ENCODE assay signal across 22 cellular contexts in the genomic region with DNA sequence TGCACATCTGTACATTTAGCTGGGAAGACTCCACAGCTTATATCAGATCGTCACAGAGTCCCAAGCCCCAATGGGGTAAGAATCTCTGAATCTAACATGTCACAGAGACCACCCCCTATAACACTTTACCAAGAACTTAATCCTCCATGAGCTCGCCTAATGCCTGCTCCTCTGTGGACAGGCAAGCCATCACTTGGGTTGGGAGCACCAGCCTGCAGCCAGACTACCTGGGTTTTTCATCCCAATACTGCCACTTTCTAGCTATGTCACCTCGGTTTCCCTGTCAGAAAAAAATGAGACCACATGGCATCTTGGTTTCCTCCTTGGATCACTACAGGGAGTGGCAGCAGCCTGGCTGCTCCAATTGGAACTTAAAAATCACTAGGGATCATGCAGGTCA.
A peak's percentile ranks its signal among the peaks of the same experiment; 100 is the strongest.
DNase-seq lines count a peak whose midpoint lies in the region; ATAC-seq and TF ChIP-seq lines count a peak whose summit lies in the region.
"Had no signal": no experiment of that assay in that cellular context is flagged by ENCODE, and none has a peak within 500 bp of the region (broad histone marks: within the 10 kb centered on the region; RNA-seq: fewer than 3 reads in every experiment).

No MANE protein-coding gene starts in this region.

- ATAC-seq in activated CD8-positive, alpha-beta memory T cell treated with anti-CD3 and anti-CD28 coated beads, Interleukin-2, amount 10 ng/mL, durations not matched to agents 7 days and 5 days = no peak
- ATAC-seq in GM21360 (IDR thresholded peaks at IDR 0.05; ENCODE audit: unreplicated experiment) (no peak), HG02610 (IDR thresholded peaks at IDR 0.05; ENCODE audit: unreplicated experiment) (no peak)
- ATAC-seq: activated CD8-positive, alpha-beta T cell treated with anti-CD3 and anti-CD28 coated beads for 36 hours; right lobe of liver; T-cell had no signal

- intact Hi-C loops in MCF 10A (cut with micrococcal nuclease) = no loop called here

- H3K9me3 ChIP-seq in subcutaneous abdominal adipose tissue (ENCODE audit: control insufficient read depth in 5 of 5, low read length in 5 of 5) = no peaks in the 10 kb centered on the region
- H3K9me3 ChIP-seq: BLaER1 treated with 17β-estradiol and CSF1 and Interleukin-3, amounts not matched to agents 10 nM and 100 nM; right lobe of liver had no signal

- H3K27me3 ChIP-seq in subcutaneous abdominal adipose tissue (ENCODE audit: control insufficient read depth in 5 of 5, insufficient read depth in 4 of 5, low read length in 5 of 5) = no peaks in the 10 kb centered on the region
- H3K27me3 ChIP-seq: right lobe of liver had no signal

- peaks cover 50% of the 10 kb centered on the region for H3K27me3 Mint-ChIP-seq in activated CD8-positive, alpha-beta memory T cell treated with anti-CD3 and anti-CD28 coated beads, Interleukin-2, amount 10 ng/mL, durations not matched to agents 7 days and 5 days
- peaks cover 4% of the 10 kb centered on the region for H3K27me3 Mint-ChIP-seq in MCF 10A (ENCODE audit: insufficient read depth, unreplicated experiment)

- CTCF ChIA-PET in activated CD8-positive, alpha-beta memory T cell treated with anti-CD3 and anti-CD28 coated beads, Interleukin-2, amount 10 ng/mL, durations not matched to agents 7 days and 5 days (lab: Charles Lee) = no interaction called here
- CTCF ChIA-PET in MCF 10A (lab: Yijun Ruan, JAX) = interaction anchor here (0.5 to 1.7 kb wide), 5 partner anchors 112 to 1404 kb away, joined by 3 to 4 read pairs (median 3); no protein-coding TSS in a partner anchor

- H3K36me3 Mint-ChIP-seq in activated CD8-positive, alpha-beta memory T cell treated with anti-CD3 and anti-CD28 coated beads, Interleukin-2, amount 10 ng/mL, durations not matched to agents 7 days and 5 days = no peaks in the 10 kb centered on the region
- peaks cover 4% of the 10 kb centered on the region for H3K36me3 Mint-ChIP-seq in MCF 10A (ENCODE audit: insufficient read depth, unreplicated experiment)
- H3K36me3 Mint-ChIP-seq: activated naive CD4-positive, alpha-beta T cell treated with anti-CD3 and anti-CD28 coated beads, Interleukin-2, amount 50 U/mL, for 24 hours; memory B cell; naive thymus-derived CD4-positive, alpha-beta T cell; T-cell had no signal

- H3K9me3 Mint-ChIP-seq in activated CD8-positive, alpha-beta memory T cell treated with anti-CD3 and anti-CD28 coated beads, Interleukin-2, amount 10 ng/mL, durations not matched to agents 7 days and 5 days (ENCODE audit: low read depth) = no peaks in the 10 kb centered on the region
- H3K9me3 Mint-ChIP-seq in MCF 10A (ENCODE audit: unreplicated experiment) = no peaks in the 10 kb centered on the region
- H3K9me3 Mint-ChIP-seq: activated naive CD4-positive, alpha-beta T cell treated with anti-CD3 and anti-CD28 coated beads, Interleukin-2, amount 50 U/mL, for 24 hours; memory B cell had no signal

- peak overlapping the region in 1 of 5 donors; percentile 11 for H3K4me3 ChIP-seq in subcutaneous abdominal adipose tissue (ENCODE audit: low read depth in 1 of 5, low read length in 5 of 5)
- H3K4me3 ChIP-seq: BLaER1 treated with 17β-estradiol and CSF1 and Interleukin-3, amounts not matched to agents 10 nM and 100 nM; right lobe of liver had no signal

- no peak overlapping the region for H3K4me3 Mint-ChIP-seq in activated CD8-positive, alpha-beta memory T cell treated with anti-CD3 and anti-CD28 coated beads, Interleukin-2, amount 10 ng/mL, durations not matched to agents 7 days and 5 days
- H3K4me3 Mint-ChIP-seq in MCF 10A (ENCODE audit: unreplicated experiment) = peak overlapping the region; percentile 9
- H3K4me3 Mint-ChIP-seq: activated CD8-positive, alpha-beta T cell treated with anti-CD3 and anti-CD28 coated beads for 36 hours; activated naive CD4-positive, alpha-beta T cell treated with anti-CD3 and anti-CD28 coated beads, Interleukin-2, amount 50 U/mL, for 24 hours; memory B cell; naive thymus-derived CD4-positive, alpha-beta T cell; T-cell had no signal

- DNase-seq in activated CD8-positive, alpha-beta memory T cell treated with anti-CD3 and anti-CD28 coated beads, Interleukin-2, amount 10 ng/mL, durations not matched to agents 7 days and 5 days = peak; percentile 15
- DNase-seq in activated CD8-positive, alpha-beta memory T cell treated with anti-CD3 and anti-CD28 coated beads, Interleukin-2, amount 50 U/mL, for 4 hours = no peak
- DNase-seq in MCF 10A (ENCODE audit: unreplicated experiment) = no peak
- peak; percentile 48 for DNase-seq in islet precursor cell
- DNase-seq in stimulated activated CD4-positive, alpha-beta T cell treated with anti-CD3 and anti-CD28 coated beads, Interleukin-4, amount 100 ng/mL, for 24 hours = no peak
- DNase-seq: activated CD4-positive, CD25-positive, alpha-beta regulatory T cell treated with anti-CD3 and anti-CD28 coated beads, Interleukin-2, amount 50 U/mL, for 72 hours; activated CD8-positive, alpha-beta T cell treated with anti-CD3 and anti-CD28 coated beads for 36 hours; effector CD8-positive, alpha-beta T cell; foreskin melanocyte; MM.1S; naive thymus-derived CD4-positive, alpha-beta T cell; NCI-H526; right lobe of liver; SHP77 treated with DMSO at 0.1 percent for 48 hours had no signal

- TF ChIP-seq CTCF in MCF 10A (IDR thresholded peaks at IDR 0.05; ENCODE audit: unreplicated experiment) = no peak

- H3K9ac ChIP-seq in subcutaneous abdominal adipose tissue (ENCODE audit: low read length in 5 of 5) = peak overlapping the region in 1 of 5 donors; percentile 2
- H3K9ac ChIP-seq: BLaER1 treated with 17β-estradiol and CSF1 and Interleukin-3, amounts not matched to agents 10 nM and 100 nM; parathyroid adenoma had no signal

- no TSS peak for BruUV-seq in MCF 10A (replicated peaks; lab: Mats Ljungman, UMichigan)

- H3K4me1 Mint-ChIP-seq in activated CD8-positive, alpha-beta memory T cell treated with anti-CD3 and anti-CD28 coated beads, Interleukin-2, amount 10 ng/mL, durations not matched to agents 7 days and 5 days = no peaks in the 10 kb centered on the region
- peaks cover 33% of the 10 kb centered on the region for H3K4me1 Mint-ChIP-seq in MCF 10A (ENCODE audit: insufficient read depth, unreplicated experiment)
- H3K4me1 Mint-ChIP-seq: activated naive CD4-positive, alpha-beta T cell treated with anti-CD3 and anti-CD28 coated beads, Interleukin-2, amount 50 U/mL, for 24 hours had no signal

- H3K27ac ChIP-seq in subcutaneous abdominal adipose tissue (ENCODE audit: low read depth, low read length) = peak overlapping the region; percentile 80
- H3K27ac ChIP-seq: BLaER1 treated with 17β-estradiol and CSF1 and Interleukin-3, amounts not matched to agents 10 nM and 100 nM; parathyroid adenoma; right lobe of liver had no signal

- no peaks in the 10 kb centered on the region for H3K36me3 ChIP-seq in subcutaneous abdominal adipose tissue (ENCODE audit: control insufficient read depth in 5 of 5, insufficient read depth in 5 of 5, low read length in 5 of 5)
- H3K36me3 ChIP-seq: BLaER1 treated with 17β-estradiol and CSF1 and Interleukin-3, amounts not matched to agents 10 nM and 100 nM; right lobe of liver had no signal

- POLR2A ChIA-PET in MCF 10A (lab: Yijun Ruan, JAX) = interaction anchor here (0.8 to 2.0 kb wide), 5 partner anchors 16 to 108 kb away, joined by 3 to 8 read pairs (median 4); no protein-coding TSS in a partner anchor

- H3K4me1 ChIP-seq in subcutaneous abdominal adipose tissue (ENCODE audit: control insufficient read depth in 5 of 5, insufficient read depth in 5 of 5, low read length in 5 of 5) = peaks cover 8 to 48% (median 41%) of the 10 kb centered on the region in 5 donors
- H3K4me1 ChIP-seq: parathyroid adenoma had no signal

- H3K27ac Mint-ChIP-seq in activated CD8-positive, alpha-beta memory T cell treated with anti-CD3 and anti-CD28 coated beads, Interleukin-2, amount 10 ng/mL, durations not matched to agents 7 days and 5 days = no peak overlapping the region
- peak overlapping the region; percentile 28 for H3K27ac Mint-ChIP-seq in MCF 10A (ENCODE audit: low read depth, unreplicated experiment)
- H3K27ac Mint-ChIP-seq: activated CD8-positive, alpha-beta T cell treated with anti-CD3 and anti-CD28 coated beads for 36 hours; activated naive CD4-positive, alpha-beta T cell treated with anti-CD3 and anti-CD28 coated beads, Interleukin-2, amount 50 U/mL, for 24 hours; memory B cell; naive thymus-derived CD4-positive, alpha-beta T cell; T-cell had no signal

Comparison
In these comparisons a context has a peak if more than half of its experiments do, and no peak if none do; other contexts are left out.
1. DNase-seq: peak in activated CD8-positive, alpha-beta memory T cell treated with anti-CD3 and anti-CD28 coated beads, Interleukin-2, amount 10 ng/mL, durations not matched to agents 7 days and 5 days (single experiment) and islet precursor cell (single experiment); none in activated CD8-positive, alpha-beta memory T cell treated with anti-CD3 and anti-CD28 coated beads, Interleukin-2, amount 50 U/mL, for 4 hours (single experiment), MCF 10A (single experiment) and stimulated activated CD4-positive, alpha-beta T cell treated with anti-CD3 and anti-CD28 coated beads, Interleukin-4, amount 100 ng/mL, for 24 hours (single experiment).